13 cellular contexts compared by ENCODE assay signal in the genomic region with DNA sequence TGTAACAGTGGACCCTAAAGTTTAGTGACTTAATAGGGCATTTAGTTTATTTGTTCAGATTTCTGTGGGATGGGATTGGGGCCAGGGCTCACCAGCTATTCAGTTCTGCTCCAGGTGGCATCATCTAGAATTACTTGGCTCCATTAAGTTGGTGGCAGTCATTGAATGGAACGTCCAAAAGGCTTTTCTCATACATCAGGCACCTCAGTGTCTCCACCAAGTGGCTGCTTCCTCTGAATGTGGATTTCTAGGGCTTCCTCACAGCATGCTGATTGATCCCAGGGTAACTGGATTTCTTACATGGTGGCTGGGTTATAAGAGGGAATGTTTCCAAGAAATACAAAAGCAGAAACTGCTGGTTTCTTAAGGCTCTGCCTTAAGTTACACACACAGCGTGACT. TPM values are rescaled to one million over a fixed set of nuclear protein-coding genes. Genes with fewer than 3 reads are reported as not detected.
DNase-seq lines count a peak whose midpoint lies in the region; ATAC-seq, FAIRE-seq and TF ChIP-seq lines count a peak whose summit lies in the region.
"Had no signal": no experiment of that assay in that cellular context is flagged by ENCODE, and none has a peak within 500 bp of the region (broad histone marks: within the 10 kb centered on the region; RNA-seq: fewer than 3 reads in every experiment).

No MANE protein-coding gene starts in this region.

- POLR2A ChIA-PET in MCF 10A (lab: Yijun Ruan, JAX): interaction anchor here (0.6 to 1.3 kb wide), 4 partner anchors 33 to 372 kb away, joined by 3 to 4 read pairs (median 4); no protein-coding TSS in a partner anchor

- TF ChIP-seq POLR2A in breast epithelium (IDR thresholded peaks at IDR 0.05): no peak

- intact Hi-C loops in MCF 10A (cut with micrococcal nuclease): no loop called here
- intact Hi-C loops in breast epithelium (cut with DNase I; ENCODE audit: low total_unique reads): no loop called here

- no TSS peak for BruUV-seq in MCF 10A (replicated peaks; lab: Mats Ljungman, UMichigan)

- no peaks in the 10 kb centered on the region for H3K9me3 ChIP-seq in breast epithelium
- H3K9me3 ChIP-seq: tibial artery had no signal

- H3K4me3 Mint-ChIP-seq in MCF 10A (ENCODE audit: unreplicated experiment): no peak overlapping the region
- H3K4me3 Mint-ChIP-seq: activated T-helper 17 cell treated with anti-CD3 and anti-CD28 coated beads, Interleukin-2, amount 50 U/mL, for 72 hours; CD14-positive monocyte; T-helper 17 cell had no signal

- DNase-seq in MCF 10A (ENCODE audit: unreplicated experiment) (peak; percentile 18), breast epithelium (ENCODE audit: low spot score in 2 of 2) (no peak), NCI-H2196 (lab: John Stamatoyannopoulos, UW; ENCODE audit: unreplicated experiment) (peak; percentile 20), epithelial cell of esophagus (ENCODE audit: low read depth) (peak; percentile 43), urothelium cell line (ENCODE audit: low spot score) (peak; percentile 6), NCI-H128 (lab: John Stamatoyannopoulos, UW; ENCODE audit: unreplicated experiment) (no peak)
- no peak for DNase-seq in effector CD4-positive, alpha-beta T cell
- DNase-seq: stimulated activated CD4-positive, alpha-beta T cell treated with anti-CD3 and anti-CD28 coated beads, Interleukin-2, amount 100 ng/mL, for 24 hours; T-helper 17 cell; tibial artery had no signal

- H3K4me1 ChIP-seq in breast epithelium: no peaks in the 10 kb centered on the region

- CTCF ChIA-PET in MCF 10A (lab: Yijun Ruan, JAX): interaction anchor here (0.7 to 1.1 kb wide), 7 partner anchors 29 to 932 kb away, joined by 3 to 5 read pairs (median 3); no protein-coding TSS in a partner anchor

- no peak for FAIRE-seq in urothelium cell line (lab: Jason Lieb, UNC)

- ATAC-seq in GM18870 (IDR thresholded peaks at IDR 0.05; ENCODE audit: unreplicated experiment): no peak
- ATAC-seq: activated T-helper 17 cell treated with anti-CD3 and anti-CD28 coated beads, Interleukin-2, amount 50 U/mL, for 72 hours; T-helper 17 cell had no signal

- no peaks in the 10 kb centered on the region for H3K27me3 ChIP-seq in breast epithelium
- H3K27me3 ChIP-seq: tibial artery had no signal

- H3K27me3 Mint-ChIP-seq in MCF 10A (ENCODE audit: insufficient read depth, unreplicated experiment): no peaks in the 10 kb centered on the region
- H3K27me3 Mint-ChIP-seq: activated T-helper 17 cell treated with anti-CD3 and anti-CD28 coated beads, Interleukin-2, amount 50 U/mL, for 72 hours; T-helper 17 cell had no signal

- H3K27ac Mint-ChIP-seq in MCF 10A (ENCODE audit: low read depth, unreplicated experiment): no peak overlapping the region
- H3K27ac Mint-ChIP-seq: T-helper 17 cell had no signal

- H3K36me3 ChIP-seq in breast epithelium: no peaks in the 10 kb centered on the region
- H3K36me3 ChIP-seq: tibial artery had no signal

- TF ChIP-seq CTCF in MCF 10A (IDR thresholded peaks at IDR 0.05; ENCODE audit: unreplicated experiment) (peak; percentile 10), breast epithelium (IDR thresholded peaks at IDR 0.05) (no peak), epithelial cell of esophagus (IDR thresholded peaks at IDR 0.05; ENCODE audit: insufficient read depth, low read depth, low read length, missing control alignments) (peak; percentile 45)

- no peak overlapping the region for H3K27ac ChIP-seq in breast epithelium
- H3K27ac ChIP-seq: tibial artery had no signal

- H3K36me3 Mint-ChIP-seq in MCF 10A (ENCODE audit: insufficient read depth, unreplicated experiment): peaks cover 9% of the 10 kb centered on the region

- peaks cover 31% of the 10 kb centered on the region for H3K4me1 Mint-ChIP-seq in MCF 10A (ENCODE audit: insufficient read depth, unreplicated experiment)

- no peaks in the 10 kb centered on the region for H3K9me3 Mint-ChIP-seq in MCF 10A (ENCODE audit: unreplicated experiment)
- H3K9me3 Mint-ChIP-seq: activated T-helper 17 cell treated with anti-CD3 and anti-CD28 coated beads, Interleukin-2, amount 50 U/mL, for 72 hours; CD14-positive monocyte had no signal

- H3K4me3 ChIP-seq in breast epithelium (no peak overlapping the region), epithelial cell of esophagus (ENCODE audit: low read length) (no peak overlapping the region)
- H3K4me3 ChIP-seq: tibial artery had no signal

RNA-seq across cellular contexts. Expression of gene USP47, which starts 34.7 kb away (rescaled TPM):
- total RNA-seq in MCF 10A (2022) (41.6 and 46.1 TPM in 2 replicates), breast epithelium (100 to 1,000 TPM in 1 of 3 donors, 10 to 100 TPM in 2; 82.9 to 118 (median 100.0) TPM)

Comparison
In these comparisons a context has a peak if more than half of its experiments do, and no peak if none do; other contexts are left out.
1. DNase-seq: peak in MCF 10A (single experiment), NCI-H2196 (single experiment), epithelial cell of esophagus (single experiment) and urothelium cell line (single experiment); none in breast epithelium (0 of 2), NCI-H128 (single experiment) and effector CD4-positive, alpha-beta T cell (single experiment).
2. CTCF ChIP-seq: peak in MCF 10A (single experiment) and epithelial cell of esophagus (single experiment); none in breast epithelium (0 of 3).